Comparison of ENCODE assay signal across 10 cellular contexts in the genomic region with DNA sequence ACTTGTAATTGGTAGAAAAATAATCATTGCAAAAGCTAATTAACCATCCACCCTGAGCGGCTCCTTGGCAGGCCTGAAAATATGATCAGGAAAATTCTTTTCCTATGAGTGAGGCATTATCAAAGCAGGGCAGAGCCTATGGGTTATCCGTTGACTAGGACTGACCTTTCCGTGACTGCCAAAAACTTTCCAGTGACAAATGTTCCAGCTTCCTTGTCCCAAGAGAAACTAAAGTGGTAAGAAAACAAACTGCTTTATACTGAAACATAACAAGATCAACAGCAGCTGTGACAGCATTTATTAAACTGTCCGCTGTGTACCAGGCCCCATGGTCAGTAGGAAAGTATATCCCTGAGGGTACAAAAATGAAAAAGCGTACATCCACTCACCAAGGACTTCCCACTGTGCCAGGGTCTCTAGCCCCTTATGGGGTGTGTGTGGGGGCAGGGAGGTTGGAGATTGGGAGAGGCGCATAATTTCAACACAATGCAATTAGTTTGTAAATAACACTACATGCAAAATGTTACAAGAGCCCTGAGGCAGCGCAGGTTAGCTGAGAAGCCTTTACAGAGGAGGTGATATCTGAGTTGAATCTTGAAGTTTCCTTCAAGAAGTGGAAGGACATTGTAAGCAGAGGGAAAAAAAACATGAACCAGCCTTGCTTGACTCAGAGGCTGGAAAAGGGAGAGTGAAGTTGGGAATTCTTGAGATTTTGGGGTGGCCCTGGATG. TPM values are rescaled to one million over a fixed set of nuclear protein-coding genes. Genes with fewer than 3 reads are reported as not detected.
DNase-seq lines count a peak whose midpoint lies in the region; ATAC-seq, FAIRE-seq and TF ChIP-seq lines count a peak whose summit lies in the region.
"Had no signal": no experiment of that assay in that cellular context is flagged by ENCODE, and none has a peak within 500 bp of the region (broad histone marks: within the 10 kb centered on the region; RNA-seq: fewer than 3 reads in every experiment).

No MANE protein-coding gene starts in this region.

- H3K36me3 ChIP-seq in bronchial epithelial cell (ENCODE audit: control insufficient read depth, insufficient read depth, low read length) (no peaks in the 10 kb centered on the region), HepG2 (replicated peaks in 1 of 2; ENCODE audit: control insufficient read depth in 1 of 2, insufficient read depth in 2 of 2, low read length in 2 of 2) (no peaks in the 10 kb centered on the region), upper lobe of right lung (no peaks in the 10 kb centered on the region)

- ATAC-seq in activated CD8-positive, alpha-beta T cell treated with anti-CD3 and anti-CD28 coated beads, Interleukin-2, amount 10 ng/mL, durations not matched to agents 7 days and 5 days = no peak
- no peak for ATAC-seq in activated CD8-positive, alpha-beta T cell treated with anti-CD3 and anti-CD28 coated beads for 36 hours
- peak; percentile 18; the same call in 2 of the 3 replicates for ATAC-seq in HepG2
- peak; percentile 61 for ATAC-seq in upper lobe of right lung

- CTCF ChIA-PET in activated CD8-positive, alpha-beta T cell treated with anti-CD3 and anti-CD28 coated beads, Interleukin-2, amount 10 ng/mL, durations not matched to agents 7 days and 5 days (lab: Charles Lee) = interaction anchor here (0.6 to 2.8 kb wide), 12 partner anchors 18 to 330 kb away, joined by 3 to 13 read pairs (median 4); no protein-coding TSS in a partner anchor
- CTCF ChIA-PET in activated CD8-positive, alpha-beta T cell treated with anti-CD3 and anti-CD28 coated beads for 36 hours (lab: Charles Lee) = interaction anchor here (0.8 to 1.7 kb wide), 3 partner anchors 77 to 89 kb away, joined by 3 to 5 read pairs (median 4); no protein-coding TSS in a partner anchor
- CTCF ChIA-PET in HepG2 (lab: Yijun Ruan, JAX; ENCODE audit: low intra/inter-chr PET ratio, low total read pairs) = no interaction called here

- H3K27ac Mint-ChIP-seq in activated CD8-positive, alpha-beta T cell treated with anti-CD3 and anti-CD28 coated beads, Interleukin-2, amount 10 ng/mL, durations not matched to agents 7 days and 5 days = peak overlapping the region; percentile 5
- no peak overlapping the region for H3K27ac Mint-ChIP-seq in activated CD8-positive, alpha-beta T cell treated with anti-CD3 and anti-CD28 coated beads for 36 hours
- no peak overlapping the region for H3K27ac Mint-ChIP-seq in endothelial cell (ENCODE audit: unreplicated experiment)

- no peak overlapping the region for H3K9ac ChIP-seq in HepG2 (ENCODE audit: insufficient read depth, low read depth, low read length)

- 0 out of 2 replicates have a peak overlapping the region, but pooled peaks have one; percentile 1 for H3K4me2 ChIP-seq in HepG2 (ENCODE audit: low read depth, low read length)

- H3K9me3 Mint-ChIP-seq in activated CD8-positive, alpha-beta T cell treated with anti-CD3 and anti-CD28 coated beads, Interleukin-2, amount 10 ng/mL, durations not matched to agents 7 days and 5 days (ENCODE audit: insufficient read depth) = no peaks in the 10 kb centered on the region
- no peaks in the 10 kb centered on the region for H3K9me3 Mint-ChIP-seq in activated CD8-positive, alpha-beta T cell treated with anti-CD3 and anti-CD28 coated beads for 36 hours
- no peaks in the 10 kb centered on the region for H3K9me3 Mint-ChIP-seq in endothelial cell (ENCODE audit: unreplicated experiment)
- H3K9me3 Mint-ChIP-seq: neural crest cell had no signal

- H3K9me3 ChIP-seq in HepG2 (ENCODE audit: low read length) (no peaks in the 10 kb centered on the region), upper lobe of right lung (no peaks in the 10 kb centered on the region)

- TF ChIP-seq POLR2A in HepG2 (IDR thresholded peaks at IDR 0.05; ENCODE audit: insufficient read depth in 1 of 2, low read depth in 2 of 2, low read length in 2 of 2) = no peak

- H4K20me1 ChIP-seq in HepG2 (ENCODE audit: insufficient read depth, low read length) = no peaks in the 10 kb centered on the region

- peaks cover 41% of the 10 kb centered on the region for H3K4me1 Mint-ChIP-seq in activated CD8-positive, alpha-beta T cell treated with anti-CD3 and anti-CD28 coated beads, Interleukin-2, amount 10 ng/mL, durations not matched to agents 7 days and 5 days (ENCODE audit: low read depth)
- H3K4me1 Mint-ChIP-seq in activated CD8-positive, alpha-beta T cell treated with anti-CD3 and anti-CD28 coated beads for 36 hours (ENCODE audit: low read depth) = peaks cover 31% of the 10 kb centered on the region
- H3K4me1 Mint-ChIP-seq in endothelial cell (ENCODE audit: unreplicated experiment) = peaks cover 27% of the 10 kb centered on the region

- 75% methylated on average over 7 of the region's 7 CpGs for WGBS in HepG2 (ENCODE audit: low lambda C conversion rate)

- TF ChIP-seq CTCF in activated CD8-positive, alpha-beta T cell treated with anti-CD3 and anti-CD28 coated beads for 36 hours (IDR thresholded peaks at IDR 0.05) = no peak
- no peak for TF ChIP-seq CTCF in bronchial epithelial cell (IDR thresholded peaks at IDR 0.05; ENCODE audit: insufficient read depth, low read length, severe bottlenecking)
- TF ChIP-seq CTCF in HepG2 (CRISPR knock-in tag; IDR thresholded peaks at IDR 0.05) = no peak
- no peak for TF ChIP-seq CTCF in upper lobe of right lung (IDR thresholded peaks at IDR 0.05)
- TF ChIP-seq CTCF in endothelial cell (IDR thresholded peaks at IDR 0.05; ENCODE audit: unreplicated experiment) = no peak

- FAIRE-seq in bronchial epithelial cell (lab: Jason Lieb, UNC) (no peak), HepG2 (lab: Jason Lieb, UNC) (peak; percentile 39)

- H3K4me1 ChIP-seq in HepG2 (ENCODE audit: insufficient read depth, low read length) = peaks cover 79% of the 10 kb centered on the region
- H3K4me1 ChIP-seq in upper lobe of right lung = peaks cover 16% of the 10 kb centered on the region

- no peak overlapping the region for H3K4me3 Mint-ChIP-seq in activated CD8-positive, alpha-beta T cell treated with anti-CD3 and anti-CD28 coated beads, Interleukin-2, amount 10 ng/mL, durations not matched to agents 7 days and 5 days
- H3K4me3 Mint-ChIP-seq in activated CD8-positive, alpha-beta T cell treated with anti-CD3 and anti-CD28 coated beads for 36 hours = no peak overlapping the region
- no peak overlapping the region for H3K4me3 Mint-ChIP-seq in endothelial cell (ENCODE audit: unreplicated experiment)
- H3K4me3 Mint-ChIP-seq: neural crest cell had no signal

- no peak for TF ChIP-seq EP300 in HepG2 (IDR thresholded peaks at IDR 0.05; ENCODE audit: low read depth in 2 of 2, low read length in 2 of 2)
- TF ChIP-seq EP300 in HepG2 (CRISPR knock-in tag; IDR thresholded peaks at IDR 0.05; ENCODE audit: borderline replicate concordance) = no peak

- intact Hi-C loops in activated CD8-positive, alpha-beta T cell treated with anti-CD3 and anti-CD28 coated beads for 36 hours (cut with micrococcal nuclease) = no loop called here
- intact Hi-C loops in HepG2 (cut with micrococcal nuclease; ENCODE audit: unreplicated experiment) = loop anchor here (5.0 kb wide), 1 partner anchor 37 kb away; no protein-coding TSS in a partner anchor
- intact Hi-C loops in upper lobe of right lung (cut with DNase I) = no loop called here

- H3K27me3 Mint-ChIP-seq in activated CD8-positive, alpha-beta T cell treated with anti-CD3 and anti-CD28 coated beads, Interleukin-2, amount 10 ng/mL, durations not matched to agents 7 days and 5 days (ENCODE audit: low read depth) = no peaks in the 10 kb centered on the region
- no peaks in the 10 kb centered on the region for H3K27me3 Mint-ChIP-seq in activated CD8-positive, alpha-beta T cell treated with anti-CD3 and anti-CD28 coated beads for 36 hours
- peaks cover 3% of the 10 kb centered on the region for H3K27me3 Mint-ChIP-seq in endothelial cell (ENCODE audit: unreplicated experiment)

- DNase-seq in activated CD8-positive, alpha-beta T cell treated with anti-CD3 and anti-CD28 coated beads, Interleukin-2, amount 10 ng/mL, durations not matched to agents 7 days and 5 days = no peak
- no peak for DNase-seq in activated CD8-positive, alpha-beta T cell treated with anti-CD3 and anti-CD28 coated beads for 36 hours
- DNase-seq in bronchial epithelial cell (ENCODE audit: low read depth) (peak; percentile 66), HepG2 (ENCODE audit: low spot score) (peak; percentile 71), upper lobe of right lung (no peak), NOMO-1 (lab: John Stamatoyannopoulos, UW; ENCODE audit: unreplicated experiment in 2 of 2) (no peak), cortex of kidney (lab: John Stamatoyannopoulos, UW) (no peak), endothelial cell (ENCODE audit: low spot score) (no peak)
- DNase-seq: NCI-H1694 had no signal

- H3K4me3 ChIP-seq in bronchial epithelial cell (ENCODE audit: low read depth, low read length) = no peak overlapping the region
- no peak overlapping the region for H3K4me3 ChIP-seq in HepG2 (replicated peaks in 1 of 3; ENCODE audit: insufficient read depth in 1 of 3, low read depth in 2 of 3, low read length in 3 of 3)
- H3K4me3 ChIP-seq in upper lobe of right lung = no peak overlapping the region

- H2AFZ ChIP-seq in HepG2 (ENCODE audit: low read length) = no peak overlapping the region

- H3K27me3 ChIP-seq in bronchial epithelial cell (ENCODE audit: control insufficient read depth, insufficient read depth, low read length) (no peaks in the 10 kb centered on the region), HepG2 (ENCODE audit: control insufficient read depth in 1 of 2, insufficient read depth in 2 of 2, low read length in 2 of 2) (no peaks in the 10 kb centered on the region), upper lobe of right lung (no peaks in the 10 kb centered on the region)

- POLR2A ChIA-PET in activated CD8-positive, alpha-beta T cell treated with anti-CD3 and anti-CD28 coated beads, Interleukin-2, amount 10 ng/mL, durations not matched to agents 7 days and 5 days (lab: Charles Lee) = no interaction called here
- POLR2A ChIA-PET in activated CD8-positive, alpha-beta T cell treated with anti-CD3 and anti-CD28 coated beads for 36 hours (lab: Charles Lee) = interaction anchor here (0.9 to 1.2 kb wide), 2 partner anchors 10 to 108 kb away, joined by 3 read pairs; no protein-coding TSS in a partner anchor
- POLR2A ChIA-PET in HepG2 (lab: Yijun Ruan, JAX) = interaction anchor here (0.5 to 0.9 kb wide), 2 partner anchors 32 to 330 kb away, joined by 3 to 5 read pairs; partner anchors contain the start of gene MINDY2

- no TSS peak for BruUV-seq in HepG2 (replicated peaks; lab: Mats Ljungman, UMichigan)

- in situ Hi-C loops in HepG2 (cut with HindIII; ENCODE audit: extremely low pct_ligation_motif_present, low pct_unique_long_range_greater_than_20kb) = loop anchor here (5.0 kb wide), 2 partner anchors 37 to 112 kb away; no protein-coding TSS in a partner anchor

- H3K27ac ChIP-seq in HepG2 (ENCODE audit: extremely low read length, insufficient read depth, low read length) (no peak overlapping the region), upper lobe of right lung (peak overlapping the region; percentile 13)

- TF ChIP-seq RAD21 in HepG2 (CRISPR knock-in tag; IDR thresholded peaks at IDR 0.05) = no peak

- no peaks in the 10 kb centered on the region for H3K36me3 Mint-ChIP-seq in activated CD8-positive, alpha-beta T cell treated with anti-CD3 and anti-CD28 coated beads, Interleukin-2, amount 10 ng/mL, durations not matched to agents 7 days and 5 days (ENCODE audit: low read depth)
- H3K36me3 Mint-ChIP-seq in activated CD8-positive, alpha-beta T cell treated with anti-CD3 and anti-CD28 coated beads for 36 hours (ENCODE audit: low read depth) = no peaks in the 10 kb centered on the region
- H3K36me3 Mint-ChIP-seq in endothelial cell (ENCODE audit: low read depth, unreplicated experiment) = no peaks in the 10 kb centered on the region

- peaks cover 5% of the 10 kb centered on the region for H3K79me2 ChIP-seq in HepG2 (ENCODE audit: insufficient read depth, low read length)

RNA-seq across cellular contexts. Expression of gene LIPC, which starts 8.6 kb away (rescaled TPM):
- total RNA-seq in activated CD8-positive, alpha-beta T cell treated with anti-CD3 and anti-CD28 coated beads, Interleukin-2, amount 10 ng/mL, durations not matched to agents 7 days and 5 days = 1 to 10 TPM; 4.1 to 4.4 TPM
- total RNA-seq in activated CD8-positive, alpha-beta T cell treated with anti-CD3 and anti-CD28 coated beads for 36 hours = 1 to 10 TPM; 1.0 to 1.2 TPM
- total RNA-seq in bronchial epithelial cell = 0.26 TPM in 1 of 2 replicates, not detected in the other
- total RNA-seq in HepG2 (2016; rRNA removed; fragmentation: Illumina TruSeq; extraction: Trizol) = 15.0 and 26.0 TPM in 2 replicates
- total RNA-seq in HepG2 (2016; cell fraction: cytosol; rRNA removed; fragmentation: Illumina TruSeq; extraction: Trizol; ENCODE audit: low read depth) = 3.6 and 5.6 TPM in 2 replicates
- total RNA-seq in HepG2 (2016; cell fraction: insoluble cytoplasmic fraction; rRNA removed; fragmentation: Illumina TruSeq; extraction: Trizol) = 14.4 and 27.2 TPM in 2 replicates
- 9.5 and 11.4 TPM in 2 replicates for total RNA-seq in HepG2 (2016; cell fraction: membrane; rRNA removed; fragmentation: Illumina TruSeq; extraction: Trizol)
- total RNA-seq in HepG2 (2016; cell fraction: nucleus; rRNA removed; fragmentation: Illumina TruSeq; extraction: Trizol) = 31.9 and 35.6 TPM in 2 replicates
- polyA plus RNA-seq in HepG2 (2011; rRNA removed) = 38.0 and 46.9 TPM in 2 replicates
- polyA plus RNA-seq in HepG2 (2011; cell fraction: cytosol; rRNA removed) = 32.6 and 40.5 TPM in 2 replicates
- polyA plus RNA-seq in HepG2 (2011; cell fraction: nucleus; rRNA removed) = 25.6 and 27.7 TPM in 2 replicates
- 28.9 and 34.2 TPM in 2 replicates for polyA plus RNA-seq in HepG2 (2012)
- 9.2 and 9.9 TPM in 2 replicates for polyA plus RNA-seq in HepG2 (2016; cell fraction: cytosol; fragmentation: Illumina TruSeq; extraction: Trizol; ENCODE audit: low read depth)
- polyA plus RNA-seq in HepG2 (2016; cell fraction: insoluble cytoplasmic fraction; fragmentation: Illumina TruSeq; extraction: Trizol; ENCODE audit: low read depth) = 20.8 and 21.9 TPM in 2 replicates
- 13.3 and 17.3 TPM in 2 replicates for polyA plus RNA-seq in HepG2 (2016; cell fraction: membrane; fragmentation: Illumina TruSeq; extraction: Trizol; ENCODE audit: low read depth)
- polyA plus RNA-seq in HepG2 (2016; cell fraction: nucleus; fragmentation: Illumina TruSeq; extraction: Trizol; ENCODE audit: insufficient read depth, low read depth) = 46.6 and 49.7 TPM in 2 replicates
- 66.7 TPM in 1 of 2 replicates, not detected in the other for polyA minus RNA-seq in HepG2 (2011; rRNA and poly(A)+ RNA removed; ENCODE audit: low replicate concordance)
- 17.8 and 19.8 TPM in 2 replicates for polyA minus RNA-seq in HepG2 (2011; cell fraction: cytosol; rRNA and poly(A)+ RNA removed)
- polyA minus RNA-seq in HepG2 (2011; cell fraction: nucleus; rRNA and poly(A)+ RNA removed) = 21.2 and 25.1 TPM in 2 replicates
- total RNA-seq in upper lobe of right lung = 0.64 TPM
- not detected for total RNA-seq in endothelial cell (ENCODE audit: unreplicated experiment)
- total RNA-seq: neural crest cell had no signal

Comparison
In these comparisons a context has a peak if more than half of its experiments do, and no peak if none do; other contexts are left out.
1. ATAC-seq: peak in HepG2 (single experiment) and upper lobe of right lung (single experiment); none in activated CD8-positive, alpha-beta T cell treated with anti-CD3 and anti-CD28 coated beads, Interleukin-2, amount 10 ng/mL, durations not matched to agents 7 days and 5 days (single experiment) and activated CD8-positive, alpha-beta T cell treated with anti-CD3 and anti-CD28 coated beads for 36 hours (single experiment).
2. DNase-seq: peak in bronchial epithelial cell (single experiment) and HepG2 (single experiment); none in activated CD8-positive, alpha-beta T cell treated with anti-CD3 and anti-CD28 coated beads, Interleukin-2, amount 10 ng/mL, durations not matched to agents 7 days and 5 days (single experiment), activated CD8-positive, alpha-beta T cell treated with anti-CD3 and anti-CD28 coated beads for 36 hours (single experiment), upper lobe of right lung (single experiment), NOMO-1 (0 of 2), cortex of kidney (single experiment) and endothelial cell (single experiment).